25 cellular contexts compared by ENCODE assay signal in genomic region chr4:115260195-115260594, GRCh38.
"Had no signal": no experiment of that assay in that cellular context is flagged by ENCODE, and none has a peak within 500 bp of the region (broad histone marks: within the 10 kb centered on the region; RNA-seq: fewer than 3 reads in every experiment).

No MANE protein-coding gene starts in this region.

- H3K27ac Mint-ChIP-seq: immature natural killer cell; mesothelial cell of epicardium; naive thymus-derived CD4-positive, alpha-beta T cell; natural killer cell treated with Interleukin-12 subunit alpha and Interleukin-12 subunit beta and Interleukin-15 and Interleukin-18, amount 100 ng/mL, for 72 hours; progenitor cell of endocrine pancreas; stimulated activated effector memory CD8-positive, alpha-beta T cell treated with anti-CD3 and anti-CD28 coated beads, Interleukin-12 subunit alpha, Interleukin-12 subunit beta, amount 100 ng/mL, for 72 hours; stimulated activated naive CD8-positive, alpha-beta T cell treated with anti-CD3 and anti-CD28 coated beads, Interleukin-15, Interleukin-2, amounts not matched to agents 100 ng/mL and 50 ng/mL, for 24 hours had no signal

- H3K9me3 ChIP-seq: left lung, lower lobe of right lung, ovary, right atrium auricular region, suprapubic skin, thoracic aorta, uterus had no signal

- H3K4me1 ChIP-seq: left lung, lower lobe of right lung, right atrium auricular region, spleen, suprapubic skin, tibial artery, uterus had no signal

- H3K27ac ChIP-seq: left lung, lower lobe of right lung, ovary, right atrium auricular region, skin epidermis, spleen, suprapubic skin, thoracic aorta, tibial artery, uterus had no signal

- DNase-seq: hypothalamus; immature natural killer cell; kidney; left colon; left lung; lower lobe of right lung; mammary epithelial cell; mesenchymal stem cell; naive thymus-derived CD4-positive, alpha-beta T cell; ovary; spleen; stimulated activated CD4-positive, alpha-beta T cell treated with anti-CD3 and anti-CD28 coated beads, Interleukin-4, amount 100 ng/mL, for 24 hours; stimulated activated naive CD4-positive, alpha-beta T cell; tibial artery; trophoblast cell; uterus had no signal

- H3K36me3 Mint-ChIP-seq: immature natural killer cell; mesothelial cell of epicardium; naive thymus-derived CD4-positive, alpha-beta T cell; natural killer cell treated with Interleukin-12 subunit alpha and Interleukin-12 subunit beta and Interleukin-15 and Interleukin-18, amount 100 ng/mL, for 72 hours; stimulated activated effector memory CD8-positive, alpha-beta T cell treated with anti-CD3 and anti-CD28 coated beads, Interleukin-12 subunit alpha, Interleukin-12 subunit beta, amount 100 ng/mL, for 72 hours had no signal

- H3K27me3 Mint-ChIP-seq: naive thymus-derived CD4-positive, alpha-beta T cell; natural killer cell treated with Interleukin-12 subunit alpha and Interleukin-12 subunit beta and Interleukin-15 and Interleukin-18, amount 100 ng/mL, for 72 hours; progenitor cell of endocrine pancreas; stimulated activated naive CD8-positive, alpha-beta T cell treated with anti-CD3 and anti-CD28 coated beads, Interleukin-15, Interleukin-2, amounts not matched to agents 100 ng/mL and 50 ng/mL, for 24 hours had no signal

- H3K4me1 Mint-ChIP-seq: immature natural killer cell; mesothelial cell of epicardium; naive thymus-derived CD4-positive, alpha-beta T cell; stimulated activated effector memory CD8-positive, alpha-beta T cell treated with anti-CD3 and anti-CD28 coated beads, Interleukin-12 subunit alpha, Interleukin-12 subunit beta, amount 100 ng/mL, for 72 hours had no signal

- H3K36me3 ChIP-seq: left lung, lower lobe of right lung, ovary, right atrium auricular region, spleen, suprapubic skin, thoracic aorta, tibial artery, uterus had no signal

- H3K9me3 Mint-ChIP-seq: mesothelial cell of epicardium; natural killer cell treated with Interleukin-12 subunit alpha and Interleukin-12 subunit beta and Interleukin-15 and Interleukin-18, amount 100 ng/mL, for 72 hours; stimulated activated effector memory CD8-positive, alpha-beta T cell treated with anti-CD3 and anti-CD28 coated beads, Interleukin-12 subunit alpha, Interleukin-12 subunit beta, amount 100 ng/mL, for 72 hours; stimulated activated naive CD8-positive, alpha-beta T cell treated with anti-CD3 and anti-CD28 coated beads, Interleukin-15, Interleukin-2, amounts not matched to agents 100 ng/mL and 50 ng/mL, for 24 hours had no signal

- H3K4me3 ChIP-seq: left lung, lower lobe of right lung, ovary, right atrium auricular region, skin epidermis, spleen, suprapubic skin, thoracic aorta, tibial artery, uterus had no signal

- H3K27me3 ChIP-seq: left lung, ovary, right atrium auricular region, spleen, suprapubic skin, tibial artery, uterus had no signal

- H3K4me3 Mint-ChIP-seq: immature natural killer cell; mesothelial cell of epicardium; naive thymus-derived CD4-positive, alpha-beta T cell; natural killer cell treated with Interleukin-12 subunit alpha and Interleukin-12 subunit beta and Interleukin-15 and Interleukin-18, amount 100 ng/mL, for 72 hours; stimulated activated effector memory CD8-positive, alpha-beta T cell treated with anti-CD3 and anti-CD28 coated beads, Interleukin-12 subunit alpha, Interleukin-12 subunit beta, amount 100 ng/mL, for 72 hours; stimulated activated naive CD8-positive, alpha-beta T cell treated with anti-CD3 and anti-CD28 coated beads, Interleukin-15, Interleukin-2, amounts not matched to agents 100 ng/mL and 50 ng/mL, for 24 hours had no signal
